Comparison of ENCODE assay signal across 33 cellular contexts in the genomic region with DNA sequence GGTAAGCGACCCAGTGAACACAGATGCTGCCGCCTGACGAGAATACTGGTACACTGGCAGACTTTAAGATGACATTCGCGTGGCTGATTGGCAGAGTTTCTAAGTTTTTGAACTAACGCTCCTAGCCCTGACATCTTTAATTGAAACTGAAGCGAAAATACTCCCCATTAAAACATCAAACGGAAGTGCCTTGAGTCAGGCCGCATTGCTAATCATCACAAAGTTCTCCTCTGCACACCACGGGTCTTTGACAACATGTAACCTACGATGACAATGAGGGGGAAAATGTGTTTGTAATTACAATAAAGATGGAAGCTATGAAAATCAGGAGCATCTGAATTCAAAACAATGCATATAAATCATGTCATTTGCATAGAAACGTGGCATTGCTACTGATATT. TPM values are rescaled to one million over a fixed set of nuclear protein-coding genes. Genes with fewer than 3 reads are reported as not detected.
"Had no signal": no experiment of that assay in that cellular context is flagged by ENCODE, and none has a peak within 500 bp of the region (broad histone marks: within the 10 kb centered on the region; RNA-seq: fewer than 3 reads in every experiment).

No MANE protein-coding gene starts in this region.

- H3K4me3 ChIP-seq: colonic mucosa, esophagus muscularis mucosa, heart right ventricle, left lung, mucosa of descending colon, ovary, psoas muscle, sigmoid colon, stomach, tibial artery, upper lobe of left lung had no signal

- H3K9me3 ChIP-seq: colonic mucosa, esophagus muscularis mucosa, heart right ventricle, left lung, mucosa of descending colon, ovary, psoas muscle, sigmoid colon, stomach, tibial artery, upper lobe of left lung had no signal

- DNase-seq: colonic mucosa; effector CD8-positive, alpha-beta T cell; foreskin melanocyte; glutamatergic neuron; heart right ventricle; hippocampal formation; left cardiac atrium; left lung; mesenchymal stem cell; mucosa of descending colon; naive B cell; occipital lobe; ovary; posterior cingulate gyrus; psoas muscle; right cardiac atrium; sigmoid colon; stimulated activated CD4-positive, alpha-beta T cell treated with anti-CD3 and anti-CD28 coated beads, Interleukin-2, amount 100 ng/mL, for 24 hours; stimulated activated CD4-positive, alpha-beta T cell treated with anti-CD3 and anti-CD28 coated beads, Interleukin-4, amount 100 ng/mL, for 24 hours; stimulated activated naive CD4-positive, alpha-beta T cell treated with Interleukin-2 at 50 U/mL for 16 hours; stomach; tibial artery; upper lobe of left lung had no signal

- H3K27ac Mint-ChIP-seq: dendritic cell treated with granulocyte-macrophage colony-stimulating factor and Interleukin-4, amounts not matched to agents 40 ng/mL and 50 ng/mL, for 4 days; mesothelial cell of epicardium; naive B cell; nephron; stimulated activated effector memory CD8-positive, alpha-beta T cell treated with anti-CD3 and anti-CD28 coated beads, Interleukin-12 subunit alpha, Interleukin-12 subunit beta, amount 100 ng/mL, for 72 hours had no signal

- H3K27me3 ChIP-seq: colonic mucosa, esophagus muscularis mucosa, left lung, ovary, sigmoid colon, stomach, tibial artery, upper lobe of left lung had no signal

- FAIRE-seq: endothelial cell of umbilical vein, islet of Langerhans, urothelium cell line had no signal

- H3K4me3 Mint-ChIP-seq: dendritic cell treated with granulocyte-macrophage colony-stimulating factor and Interleukin-4, amounts not matched to agents 40 ng/mL and 50 ng/mL, for 4 days; mesothelial cell of epicardium; naive B cell; nephron; stimulated activated effector memory CD8-positive, alpha-beta T cell treated with anti-CD3 and anti-CD28 coated beads, Interleukin-12 subunit alpha, Interleukin-12 subunit beta, amount 100 ng/mL, for 72 hours had no signal

- H3K36me3 ChIP-seq: colonic mucosa, esophagus muscularis mucosa, heart right ventricle, ovary, sigmoid colon, tibial artery had no signal

- H3K27me3 Mint-ChIP-seq: dendritic cell treated with granulocyte-macrophage colony-stimulating factor and Interleukin-4, amounts not matched to agents 40 ng/mL and 50 ng/mL, for 4 days had no signal

- H3K4me1 ChIP-seq: colonic mucosa, esophagus muscularis mucosa, heart right ventricle, left lung, psoas muscle, sigmoid colon, tibial artery had no signal

- H3K36me3 Mint-ChIP-seq: mesothelial cell of epicardium; naive B cell; stimulated activated effector memory CD8-positive, alpha-beta T cell treated with anti-CD3 and anti-CD28 coated beads, Interleukin-12 subunit alpha, Interleukin-12 subunit beta, amount 100 ng/mL, for 72 hours had no signal

- H3K4me1 Mint-ChIP-seq: mesothelial cell of epicardium; naive B cell; nephron; stimulated activated effector memory CD8-positive, alpha-beta T cell treated with anti-CD3 and anti-CD28 coated beads, Interleukin-12 subunit alpha, Interleukin-12 subunit beta, amount 100 ng/mL, for 72 hours had no signal

- H3K27ac ChIP-seq: colonic mucosa, esophagus muscularis mucosa, heart right ventricle, ovary, psoas muscle, sigmoid colon, tibial artery had no signal

- H3K9me3 Mint-ChIP-seq: dendritic cell treated with granulocyte-macrophage colony-stimulating factor and Interleukin-4, amounts not matched to agents 40 ng/mL and 50 ng/mL, for 4 days; mesothelial cell of epicardium; naive B cell; nephron; stimulated activated effector memory CD8-positive, alpha-beta T cell treated with anti-CD3 and anti-CD28 coated beads, Interleukin-12 subunit alpha, Interleukin-12 subunit beta, amount 100 ng/mL, for 72 hours had no signal

RNA-seq across cellular contexts. Expression of a gene that starts 44.5 kb away (rescaled TPM):
- total RNA-seq: endothelial cell of umbilical vein, epithelial cell of proximal tubule, lung microvascular endothelial cell had no signal
- polyA plus RNA-seq: endothelial cell of umbilical vein had no signal
